Comparison of ENCODE assay signal across 22 cellular contexts in the genomic region with DNA sequence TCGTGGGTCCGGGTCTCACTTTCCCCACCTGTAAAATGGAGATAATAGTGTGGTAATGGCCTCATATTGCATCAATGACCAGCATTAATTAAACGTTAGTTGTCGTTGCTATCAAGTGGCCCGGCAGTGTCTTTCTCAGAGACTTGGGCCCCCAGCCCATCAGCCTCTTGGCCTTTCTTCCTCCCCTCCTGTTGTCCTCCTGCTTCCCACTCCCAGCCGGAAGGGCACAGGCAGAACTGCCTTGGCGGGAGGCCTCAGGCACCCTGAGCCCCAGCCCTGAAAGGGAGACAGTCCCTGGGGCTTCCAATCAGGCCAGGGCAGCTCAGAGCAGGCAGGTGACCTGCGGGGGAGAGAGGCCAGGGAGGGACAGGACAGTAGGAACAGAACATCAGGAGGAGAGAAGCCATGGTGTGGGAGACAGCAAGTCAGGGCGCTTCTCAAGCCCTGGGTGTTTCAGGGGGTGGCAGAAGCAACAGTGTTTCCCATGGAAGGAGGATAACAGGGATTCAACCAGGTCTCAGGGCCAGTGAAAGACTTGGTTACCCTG. TPM values are rescaled to one million over a fixed set of nuclear protein-coding genes. Genes with fewer than 3 reads are reported as not detected.
DNase-seq lines count a peak whose midpoint lies in the region; ATAC-seq and TF ChIP-seq lines count a peak whose summit lies in the region.
"Had no signal": no experiment of that assay in that cellular context is flagged by ENCODE, and none has a peak within 500 bp of the region (broad histone marks: within the 10 kb centered on the region; RNA-seq: fewer than 3 reads in every experiment).

No MANE protein-coding gene starts in this region.

- H3K27me3 ChIP-seq in BLaER1 (no peaks in the 10 kb centered on the region), skeletal muscle tissue (ENCODE audit: control insufficient read depth in 3 of 3, insufficient read depth in 3 of 3, low read length in 3 of 3) (no peaks in the 10 kb centered on the region)

- H3K27ac ChIP-seq in BLaER1 = no peak overlapping the region
- H3K27ac ChIP-seq in RWPE1 = peak overlapping the region; percentile 30
- H3K27ac ChIP-seq in skeletal muscle tissue (ENCODE audit: low read depth, low read length) = no peak overlapping the region
- H3K27ac ChIP-seq: HL-60 had no signal

- POLR2A ChIA-PET in RWPE1 (lab: Yijun Ruan, JAX; ENCODE audit: low non-redundant PET) = no interaction called here

- H3K4me3 ChIP-seq in BLaER1 (no peak overlapping the region), skeletal muscle tissue (ENCODE audit: low read length in 3 of 3) (no peak overlapping the region)
- H3K4me3 ChIP-seq: HAP-1 had no signal

- peaks cover 48% of the 10 kb centered on the region for H3K36me3 ChIP-seq in BLaER1
- peaks cover 0 to 2% (median 1%) of the 10 kb centered on the region in 3 donors for H3K36me3 ChIP-seq in skeletal muscle tissue (ENCODE audit: control insufficient read depth in 3 of 3, insufficient read depth in 3 of 3, low read length in 3 of 3)
- H3K36me3 ChIP-seq: HAP-1 had no signal

- TF ChIP-seq CTCF in RWPE1 (conservative IDR thresholded peaks at IDR 0.05; ENCODE audit: low read depth) = no peak

- peak overlapping the region; percentile 49; the same call in 1 of the 2 replicates for H3K4me2 ChIP-seq in BLaER1

- CTCF ChIA-PET in RWPE1 (lab: Yijun Ruan, JAX) = no interaction called here

- H3K9ac ChIP-seq in BLaER1 = no peak overlapping the region
- peak overlapping the region in 2 of 3 donors; percentile 16 to 21 for H3K9ac ChIP-seq in skeletal muscle tissue (ENCODE audit: low read depth in 1 of 3, low read length in 3 of 3)

- H3K9me3 ChIP-seq in BLaER1 = no peaks in the 10 kb centered on the region
- H3K9me3 ChIP-seq in skeletal muscle tissue (ENCODE audit: control insufficient read depth in 3 of 3, low read length in 3 of 3) = no peaks in the 10 kb centered on the region
- H3K9me3 ChIP-seq: HAP-1 had no signal

- H4K20me1 ChIP-seq in BLaER1 = peaks cover 83% of the 10 kb centered on the region

- DNase-seq in RWPE1 (ENCODE audit: low spot score) = no peak
- DNase-seq in left lobe of liver (ENCODE audit: low spot score) = no peak
- no peak for DNase-seq in stimulated activated naive CD4-positive, alpha-beta T cell (lab: John Stamatoyannopoulos, UW)
- DNase-seq in NCI-H2171 (lab: John Stamatoyannopoulos, UW) = no peak
- DNase-seq: COR-L47, DMS79, KG1, NCI-H1105, NCI-H1694, NCI-H2081 treated with DMSO at 0.1 percent for 48 hours, NCI-H446 treated with DMSO at 0.1 percent for 48 hours, NCI-H526 treated with DMSO at 0.1 percent for 48 hours, OCI-M1, Right ventricle myocardium superior had no signal

- ATAC-seq in left lobe of liver (peak; percentile 58), HG02884 (IDR thresholded peaks at IDR 0.05; ENCODE audit: unreplicated experiment) (no peak)

- H3K4me1 ChIP-seq in BLaER1 = peaks cover 55% of the 10 kb centered on the region
- peaks cover 20 to 30% (median 23%) of the 10 kb centered on the region in 3 donors for H3K4me1 ChIP-seq in skeletal muscle tissue (ENCODE audit: control insufficient read depth in 3 of 3, insufficient read depth in 3 of 3, low read length in 3 of 3)

RNA-seq across cellular contexts. Expression of gene MARK4, which starts 4.6 kb away (rescaled TPM):
- total RNA-seq in left lobe of liver = 17.5 TPM
- 15.7 TPM for total RNA-seq in skeletal muscle tissue

RNA-seq across cellular contexts. Expression of gene EXOC3L2, which starts 10.5 kb away (rescaled TPM):
- total RNA-seq in left lobe of liver = 4.3 TPM
- total RNA-seq in skeletal muscle tissue = 2.1 TPM
- total RNA-seq: B cell, HT-29, SK-MEL-5 had no signal
